ENCODE assay signal across 31 cellular contexts in the genomic region with DNA sequence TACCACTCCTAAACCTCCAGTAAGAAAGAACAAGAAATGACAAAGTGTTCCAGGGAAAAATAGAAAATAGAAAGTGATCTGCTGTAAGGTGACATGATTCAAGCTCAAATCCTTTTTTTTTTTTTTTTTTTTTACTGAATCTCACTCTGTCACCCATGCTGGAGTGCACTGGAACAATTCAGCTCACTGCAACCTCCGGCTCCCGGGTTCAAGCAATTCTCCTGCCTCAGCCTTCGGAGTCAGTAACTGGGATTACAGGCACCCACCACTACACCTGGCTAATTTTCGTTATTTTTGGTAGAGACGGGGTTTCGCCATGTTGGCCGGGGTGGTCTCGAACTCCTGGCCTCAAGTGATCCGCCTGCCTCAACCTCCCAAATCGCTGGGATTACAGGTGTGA.
"Had no signal": no experiment of that assay in that cellular context is flagged by ENCODE, and none has a peak within 500 bp of the region (broad histone marks: within the 10 kb centered on the region; RNA-seq: fewer than 3 reads in every experiment).

No MANE protein-coding gene starts in this region.

- H3K27ac ChIP-seq: KMS-11 had no signal

- DNase-seq: Karpas-422, KG1, MG63, MV-4-11, NCI-H1048, NCI-H1092, NCI-H1092 treated with DMSO at 0.1 percent for 48 hours, NCI-H1105, NCI-H1105 treated with DMSO at 0.1 percent for 48 hours, NCI-H1417, NCI-H1417 treated with DMSO at 0.1 percent for 48 hours, NCI-H1436, NCI-H1436 treated with DMSO at 0.1 percent for 48 hours, NCI-H146, NCI-H1694, NCI-H1694 treated with DMSO at 0.1 percent for 48 hours, NCI-H187, NCI-H187 treated with DMSO at 0.1 percent for 48 hours, NCI-H1930, NCI-H2029, NCI-H2029 treated with DMSO at 0.1 percent for 48 hours, NCI-H2081, NCI-H2081 treated with DMSO at 0.1 percent for 48 hours, NCI-H2107, NCI-H2171, NCI-H2171 treated with DMSO at 0.1 percent for 48 hours, NCI-H2227 treated with DMSO at 0.1 percent for 48 hours, NCI-H345, NCI-H446, NCI-H446 treated with DMSO at 0.1 percent for 48 hours had no signal

- H3K9me3 ChIP-seq: MG63 had no signal

- H3K4me3 ChIP-seq: MG63 had no signal

- H3K36me3 ChIP-seq: MG63 had no signal

- H3K27me3 ChIP-seq: MG63 had no signal
